Comparison of ENCODE assay signal across 29 cellular contexts in genomic region chr12:2149091-2149490, GRCh38.
"Had no signal": no experiment of that assay in that cellular context is flagged by ENCODE, and none has a peak within 500 bp of the region (broad histone marks: within the 10 kb centered on the region; RNA-seq: fewer than 3 reads in every experiment).

No MANE protein-coding gene starts in this region.

- H3K27me3 ChIP-seq: brain microvascular endothelial cell, gastroesophageal sphincter, testis, upper lobe of left lung had no signal

- H3K9me3 ChIP-seq: gastroesophageal sphincter, lower lobe of right lung, mucosa of descending colon, testis, upper lobe of left lung had no signal

- H3K4me3 ChIP-seq: gastroesophageal sphincter, lower lobe of right lung, mucosa of descending colon, smooth muscle cell, testis, upper lobe of left lung had no signal

- DNase-seq: activated CD4-positive, alpha-beta T cell treated with anti-CD3 and anti-CD28 coated beads, Interleukin-2, amount 50 U/mL, for 1 hour; activated CD4-positive, CD25-positive, alpha-beta regulatory T cell treated with anti-CD3 and anti-CD28 coated beads, Interleukin-2, amount 50 U/mL, for 72 hours; activated CD8-positive, alpha-beta T cell treated with anti-CD3 and anti-CD28 coated beads, Interleukin-2, amount 10 ng/mL, durations not matched to agents 7 days and 5 days; activated gamma-delta T cell treated with Interleukin-2 at 50 U/mL for 16 hours; activated T-cell treated with anti-CD3 and anti-CD28 coated beads, Interleukin-2, amount 50 U/mL, for 1 hour; anterior cingulate cortex; brain microvascular endothelial cell; central memory CD4-positive, alpha-beta T cell; cortex of kidney; effector CD4-positive, alpha-beta T cell; erythroblast; head of caudate nucleus; islet precursor cell; left cardiac atrium; lower lobe of right lung; mesendoderm; mucosa of descending colon; nephron progenitor cell; stimulated activated CD4-positive, alpha-beta T cell treated with anti-CD3 and anti-CD28 coated beads, Interleukin-15, amount 100 ng/mL, for 24 hours; stimulated activated CD8-positive, alpha-beta memory T cell treated with anti-CD3 and anti-CD28 coated beads, Interleukin-4, amount 100 ng/mL, for 48 hours; stimulated activated naive B cell treated with anti-CD40 and anti-IgM and Interleukin-4, amounts not matched to agents 10 μg/mL and 1 μg/mL and 100 μg/mL, for 72 hours; T-cell; testis; upper lobe of left lung; WERI-Rb-1 had no signal

- H3K4me1 ChIP-seq: testis had no signal

- H3K27ac ChIP-seq: brain microvascular endothelial cell, lower lobe of right lung, testis, upper lobe of left lung, WERI-Rb-1 had no signal

- ATAC-seq: activated CD8-positive, alpha-beta T cell treated with anti-CD3 and anti-CD28 coated beads, Interleukin-2, amount 10 ng/mL, durations not matched to agents 7 days and 5 days; gastroesophageal sphincter; lower lobe of right lung; mucosa of descending colon; sciatic nerve; SK-N-SH treated with all-trans-retinoic acid at 6 μM for 48 hours; stimulated activated naive B cell treated with anti-CD40 and anti-IgM and Interleukin-4, amounts not matched to agents 10 μg/mL and 1 μg/mL and 100 μg/mL, for 72 hours; T-cell had no signal

- H3K36me3 ChIP-seq: brain microvascular endothelial cell, gastroesophageal sphincter, lower lobe of right lung, upper lobe of left lung, WERI-Rb-1 had no signal
